31 cellular contexts compared by ENCODE assay signal in the genomic region with DNA sequence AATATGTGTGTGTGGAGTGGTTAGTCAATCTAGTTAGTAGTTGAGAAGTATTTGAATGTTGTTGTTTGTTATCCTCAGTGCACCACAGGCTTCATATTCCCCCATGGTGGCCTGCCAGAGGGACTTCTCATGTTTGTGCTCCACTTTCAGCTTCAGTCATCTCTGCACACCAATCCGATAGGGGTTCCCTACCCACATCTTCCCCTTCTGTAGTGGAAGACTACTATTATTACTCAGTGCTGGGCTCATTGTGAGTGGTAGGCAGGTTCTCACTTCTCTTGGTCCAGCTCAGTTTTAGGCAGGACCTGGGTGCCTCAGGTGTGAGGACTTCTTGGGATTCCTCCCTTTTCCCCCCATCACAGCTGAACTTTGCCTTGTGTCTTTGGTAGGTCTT. TPM values are rescaled to one million over a fixed set of nuclear protein-coding genes. Genes with fewer than 3 reads are reported as not detected.
"Had no signal": no experiment of that assay in that cellular context is flagged by ENCODE, and none has a peak within 500 bp of the region (broad histone marks: within the 10 kb centered on the region; RNA-seq: fewer than 3 reads in every experiment).

No MANE protein-coding gene starts in this region.

- DNase-seq: activated CD4-positive, alpha-beta memory T cell treated with anti-CD3 and anti-CD28 coated beads, Interleukin-2, amount 10 ng/mL, durations not matched to agents 7 days and 5 days; activated CD4-positive, alpha-beta T cell treated with anti-CD3 and anti-CD28 coated beads, Interleukin-2, amount 10 ng/mL, durations not matched to agents 24 days and 14 days; activated gamma-delta T cell; activated naive CD4-positive, alpha-beta T cell treated with anti-CD3 and anti-CD28 coated beads, Interleukin-2, amount 50 U/mL, for 16 hours; activated naive CD8-positive, alpha-beta T cell treated with anti-CD3 and anti-CD28 coated beads, Interleukin-2, amount 50 U/mL, for 24 hours; activated T-cell treated with anti-CD3 and anti-CD28 coated beads for 4 hours; cortex of kidney; effector CD4-positive, alpha-beta T cell; foreskin melanocyte; glutamatergic neuron; immature natural killer cell; lower lobe of right lung; mesendoderm; mucosa of descending colon; nephron progenitor cell; pancreas; right cardiac atrium; stimulated activated CD4-positive, alpha-beta T cell treated with anti-CD3 and anti-CD28 coated beads, Interleukin-12 subunit alpha, Interleukin-12 subunit beta, amount 100 ng/mL, for 4 hours; stimulated activated CD4-positive, alpha-beta T cell treated with anti-CD3 and anti-CD28 coated beads, Interleukin-4, amount 100 ng/mL, for 4 hours; stimulated activated naive CD8-positive, alpha-beta T cell treated with anti-CD3 and anti-CD28 coated beads, Interleukin-15, amount 100 ng/mL, for 72 hours had no signal

- H3K27me3 ChIP-seq: cardiac muscle cell, hepatocyte, pancreas, suprapubic skin, tibial nerve had no signal

- H3K9me3 ChIP-seq: lower lobe of right lung, mucosa of descending colon, pancreas had no signal

- H3K36me3 ChIP-seq: cardiac muscle cell, lower lobe of right lung, pancreas, suprapubic skin, tibial nerve had no signal

- H3K4me1 ChIP-seq: lower lobe of right lung, pancreas, suprapubic skin, tibial nerve had no signal

- H3K27ac ChIP-seq: cardiac muscle cell, hepatocyte, lower lobe of right lung, pancreas, suprapubic skin, tibial nerve, VCaP had no signal

- H3K4me3 ChIP-seq: cardiac muscle cell, hepatocyte, lower lobe of right lung, mucosa of descending colon, pancreas, suprapubic skin, tibial nerve had no signal

- H3K36me3 Mint-ChIP-seq: immature natural killer cell had no signal

- H3K4me3 Mint-ChIP-seq: activated CD4-positive, alpha-beta memory T cell treated with anti-CD3 and anti-CD28 coated beads, Interleukin-2, amount 10 ng/mL, durations not matched to agents 7 days and 5 days; activated CD4-positive, alpha-beta T cell treated with anti-CD3 and anti-CD28 coated beads, Interleukin-2, amount 10 ng/mL, durations not matched to agents 24 days and 14 days; activated naive CD8-positive, alpha-beta T cell treated with anti-CD3 and anti-CD28 coated beads, Interleukin-2, amount 50 U/mL, for 24 hours; immature natural killer cell; nephron progenitor cell; stimulated activated naive CD8-positive, alpha-beta T cell treated with anti-CD3 and anti-CD28 coated beads, Interleukin-15, amount 100 ng/mL, for 72 hours had no signal

- H3K27ac Mint-ChIP-seq: activated CD4-positive, alpha-beta memory T cell treated with anti-CD3 and anti-CD28 coated beads, Interleukin-2, amount 10 ng/mL, durations not matched to agents 7 days and 5 days; activated CD4-positive, alpha-beta T cell treated with anti-CD3 and anti-CD28 coated beads, Interleukin-2, amount 10 ng/mL, durations not matched to agents 24 days and 14 days; activated naive CD8-positive, alpha-beta T cell treated with anti-CD3 and anti-CD28 coated beads, Interleukin-2, amount 50 U/mL, for 24 hours; immature natural killer cell; nephron progenitor cell; stimulated activated naive CD8-positive, alpha-beta T cell treated with anti-CD3 and anti-CD28 coated beads, Interleukin-15, amount 100 ng/mL, for 72 hours had no signal

- H3K4me1 Mint-ChIP-seq: activated CD4-positive, alpha-beta memory T cell treated with anti-CD3 and anti-CD28 coated beads, Interleukin-2, amount 10 ng/mL, durations not matched to agents 7 days and 5 days; activated CD4-positive, alpha-beta T cell treated with anti-CD3 and anti-CD28 coated beads, Interleukin-2, amount 10 ng/mL, durations not matched to agents 24 days and 14 days; activated naive CD8-positive, alpha-beta T cell treated with anti-CD3 and anti-CD28 coated beads, Interleukin-2, amount 50 U/mL, for 24 hours; immature natural killer cell; nephron progenitor cell; stimulated activated naive CD8-positive, alpha-beta T cell treated with anti-CD3 and anti-CD28 coated beads, Interleukin-15, amount 100 ng/mL, for 72 hours had no signal

- ATAC-seq: activated CD4-positive, CD25-positive, alpha-beta regulatory T cell treated with anti-CD3 and anti-CD28 coated beads, Interleukin-2, amount 50 U/mL, for 24 hours; activated naive CD8-positive, alpha-beta T cell treated with anti-CD3 and anti-CD28 coated beads, Interleukin-2, amount 50 U/mL, for 24 hours; left lobe of liver; lower lobe of right lung; mucosa of descending colon; pancreas; right cardiac atrium; stimulated activated naive CD8-positive, alpha-beta T cell treated with anti-CD3 and anti-CD28 coated beads, Interleukin-15, amount 100 ng/mL, for 72 hours had no signal

RNA-seq across cellular contexts. Expression of a gene that starts 14.2 kb away (rescaled TPM):
- total RNA-seq: activated CD4-positive, alpha-beta memory T cell treated with anti-CD3 and anti-CD28 coated beads, Interleukin-2, amount 10 ng/mL, durations not matched to agents 7 days and 5 days; activated CD4-positive, alpha-beta T cell treated with anti-CD3 and anti-CD28 coated beads, Interleukin-2, amount 10 ng/mL, durations not matched to agents 24 days and 14 days; cardiac muscle cell; cerebellum; hepatocyte; kidney epithelial cell; left lobe of liver; lower lobe of right lung; mucosa of descending colon; pancreas; pulmonary artery endothelial cell; right cardiac atrium; skeletal muscle tissue; suprapubic skin; tibial nerve had no signal

RNA-seq across cellular contexts. Expression of a gene that starts 51.9 kb away (rescaled TPM):
- total RNA-seq: kidney epithelial cell, pulmonary artery endothelial cell had no signal
